1 cellular context compared by ENCODE assay signal in the genomic region with DNA sequence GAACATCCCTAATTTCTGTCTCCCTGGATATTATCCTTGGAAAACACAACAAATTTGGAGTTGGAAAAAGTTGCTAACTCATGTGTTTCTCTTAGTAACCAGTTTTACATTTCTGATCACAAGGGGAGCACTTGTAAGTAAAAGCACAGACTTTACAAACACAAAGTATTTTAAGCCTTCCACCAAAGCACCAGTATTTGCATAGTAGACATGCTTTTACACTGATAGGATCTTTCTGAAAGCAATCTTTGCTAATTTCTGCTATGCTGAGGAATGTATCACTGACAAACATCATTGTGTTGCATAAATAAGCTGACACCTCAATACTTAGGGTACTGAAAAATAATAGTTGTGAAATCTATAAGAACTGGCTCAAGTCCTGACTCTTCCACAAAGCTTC.
TF ChIP-seq lines count a peak whose summit lies in the region.

No MANE protein-coding gene starts in this region.

TF ChIP-seq in GM23338, 12 proteins besides CTCF, POLR2A, EP300 and RAD21 (continued from another document):
- TF ChIP-seq ZNF462 (CRISPR knock-in tag; IDR thresholded peaks at IDR 0.05) (no peak), CREB1 (CRISPR knock-in tag; IDR thresholded peaks at IDR 0.05; ENCODE audit: low read depth) (no peak), EZH2phosphoT487 (IDR thresholded peaks at IDR 0.05; ENCODE audit: unreplicated experiment) (no peak), STAT1 (IDR thresholded peaks at IDR 0.05; ENCODE audit: unreplicated experiment) (no peak), NANOG (IDR thresholded peaks at IDR 0.05; ENCODE audit: borderline replicate concordance) (no peak), ZNF331 (CRISPR knock-in tag; IDR thresholded peaks at IDR 0.05; ENCODE audit: low read depth) (no peak), ZNF114 (CRISPR knock-in tag; IDR thresholded peaks at IDR 0.05) (no peak)
- TF ChIP-seq, protein P1, sequence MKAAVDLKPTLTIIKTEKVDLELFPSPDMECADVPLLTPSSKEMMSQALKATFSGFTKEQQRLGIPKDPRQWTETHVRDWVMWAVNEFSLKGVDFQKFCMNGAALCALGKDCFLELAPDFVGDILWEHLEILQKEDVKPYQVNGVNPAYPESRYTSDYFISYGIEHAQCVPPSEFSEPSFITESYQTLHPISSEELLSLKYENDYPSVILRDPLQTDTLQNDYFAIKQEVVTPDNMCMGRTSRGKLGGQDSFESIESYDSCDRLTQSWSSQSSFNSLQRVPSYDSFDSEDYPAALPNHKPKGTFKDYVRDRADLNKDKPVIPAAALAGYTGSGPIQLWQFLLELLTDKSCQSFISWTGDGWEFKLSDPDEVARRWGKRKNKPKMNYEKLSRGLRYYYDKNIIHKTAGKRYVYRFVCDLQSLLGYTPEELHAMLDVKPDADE (IDR thresholded peaks at IDR 0.05): no peak
